Comparison of ENCODE assay signal across 15 cellular contexts in the genomic region with DNA sequence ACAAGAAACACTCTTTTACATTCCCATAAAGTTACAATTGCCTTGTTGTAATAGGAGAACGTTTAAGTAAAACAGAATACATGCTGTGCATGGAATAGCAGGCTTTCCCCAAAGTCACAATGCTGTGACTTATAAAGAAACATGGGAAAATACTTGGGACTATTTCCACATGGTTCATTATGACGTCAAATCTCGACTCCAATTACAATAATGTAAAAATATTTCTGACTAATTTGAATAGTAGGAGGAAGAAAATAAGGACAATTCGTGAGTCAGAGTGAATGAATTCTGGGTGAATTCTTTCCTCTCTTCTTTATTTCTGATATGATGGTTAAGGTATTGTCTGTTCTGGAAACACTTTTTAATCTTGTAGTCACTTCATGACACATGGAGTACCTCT. TPM values are rescaled to one million over a fixed set of nuclear protein-coding genes. Genes with fewer than 3 reads are reported as not detected.
A peak's percentile ranks its signal among the peaks of the same experiment; 100 is the strongest.
DNase-seq lines count a peak whose midpoint lies in the region; TF ChIP-seq lines count a peak whose summit lies in the region.
"Had no signal": no experiment of that assay in that cellular context is flagged by ENCODE, and none has a peak within 500 bp of the region (broad histone marks: within the 10 kb centered on the region; RNA-seq: fewer than 3 reads in every experiment).

No MANE protein-coding gene starts in this region.

- in situ Hi-C loops in G401 (cut with HindIII; ENCODE audit: low sequenced_read_pairs) = no loop called here

- POLR2A ChIA-PET in RWPE1 (lab: Yijun Ruan, JAX; ENCODE audit: low non-redundant PET) = no interaction called here

- DNase-seq in EL (peak; percentile 93), RWPE1 (ENCODE audit: low spot score) (peak; percentile 20), fibroblast of gingiva (ENCODE audit: low read depth) (peak; percentile 89), retinal pigment epithelial cell (ENCODE audit: low read depth) (peak; percentile 50), anterior cingulate cortex (lab: John Stamatoyannopoulos, UW) (no peak), G401 (ENCODE audit: low spot score) (no peak), OCI-M2 (lab: John Stamatoyannopoulos, UW; ENCODE audit: unreplicated experiment) (no peak)
- DNase-seq in central memory CD4-positive, alpha-beta T cell = no peak
- DNase-seq: activated B cell treated with CpG ODN at 0.5 μM for 24 hours; activated CD8-positive, alpha-beta memory T cell treated with anti-CD3 and anti-CD28 coated beads, Interleukin-2, amount 50 U/mL, for 48 hours; activated naive CD8-positive, alpha-beta T cell treated with anti-CD3 and anti-CD28 coated beads for 36 hours; islet precursor cell; NCI-H2029 treated with DMSO at 0.1 percent for 48 hours; stimulated activated naive CD4-positive, alpha-beta T cell treated with Interleukin-2 at 50 U/mL for 16 hours had no signal

- H3K27ac ChIP-seq in RWPE1 = no peak overlapping the region
- H3K27ac ChIP-seq: gastroesophageal sphincter had no signal

- H3K4me3 ChIP-seq in retinal pigment epithelial cell (ENCODE audit: low read length) = no peak overlapping the region
- H3K4me3 ChIP-seq: gastroesophageal sphincter had no signal

- CTCF ChIA-PET in RWPE1 (lab: Yijun Ruan, JAX) = no interaction called here

- TF ChIP-seq CTCF in RWPE1 (conservative IDR thresholded peaks at IDR 0.05; ENCODE audit: low read depth) (no peak), retinal pigment epithelial cell (conservative IDR thresholded peaks at IDR 0.05; ENCODE audit: low read depth, low read length) (no peak)

RNA-seq across cellular contexts. Expression of a gene that starts 52.8 kb away (rescaled TPM):
- not detected in 2 replicates for total RNA-seq in G401 (2014; rRNA removed; shearing (Covaris generic))
- total RNA-seq: activated B cell treated with CpG ODN at 0.5 μM for 24 hours; activated naive CD8-positive, alpha-beta T cell treated with anti-CD3 and anti-CD28 coated beads for 36 hours had no signal

Comparison
In these comparisons a context has a peak if more than half of its experiments do, and no peak if none do; other contexts are left out.
1. DNase-seq: peak in EL (single experiment), RWPE1 (single experiment), fibroblast of gingiva (single experiment) and retinal pigment epithelial cell (single experiment); none in anterior cingulate cortex (0 of 58), central memory CD4-positive, alpha-beta T cell (single experiment), G401 (single experiment) and OCI-M2 (single experiment).